ENCODE assay signal across 1 cellular context in genomic region chr11:111601979-111602864, GRCh38.
TF ChIP-seq lines count a peak whose summit lies in the region.

Gene SIK2, plus strand, starts transcription at chr11:111602449. Its CDS starts 115 bp downstream, at chr11:111602564.

TF ChIP-seq in HepG2, 621 proteins besides CTCF, POLR2A, EP300 and RAD21 (continued from another document and continues in another):
- TF ChIP-seq ZNF280B (CRISPR knock-in tag; IDR thresholded peaks at IDR 0.05; ENCODE audit: borderline replicate concordance), result peak; percentile 76; the same call in 1 of the 2 replicates
- peak; percentile 94; the same call in 1 of the 2 replicates for TF ChIP-seq KAT7 (CRISPR knock-in tag; IDR thresholded peaks at IDR 0.05; ENCODE audit: borderline replicate concordance)
- peak; percentile 89 for TF ChIP-seq ZNF619 (CRISPR knock-in tag; IDR thresholded peaks at IDR 0.05)
- TF ChIP-seq MATR3 (CRISPR knock-in tag; IDR thresholded peaks at IDR 0.05), result no peak
- peak; percentile 100 for TF ChIP-seq ZSCAN25 (CRISPR knock-in tag; IDR thresholded peaks at IDR 0.05)
- TF ChIP-seq KLF16 (CRISPR knock-in tag; IDR thresholded peaks at IDR 0.05), result peak; percentile 73 to 92; a peak in 2 of 4 replicates
- peak; percentile 50; the same call in 1 of the 2 replicates for TF ChIP-seq HMGXB3 (CRISPR knock-in tag; IDR thresholded peaks at IDR 0.05; ENCODE audit: borderline replicate concordance)
- TF ChIP-seq ZFP82 (CRISPR knock-in tag; IDR thresholded peaks at IDR 0.05; ENCODE audit: borderline replicate concordance), result peak; percentile 52; the same call in 1 of the 2 replicates
- peak; percentile 78 for TF ChIP-seq ZSCAN21 (CRISPR knock-in tag; IDR thresholded peaks at IDR 0.05; ENCODE audit: borderline replicate concordance)
- no peak for TF ChIP-seq NONO (IDR thresholded peaks at IDR 0.05)
- TF ChIP-seq NONO (CRISPR knock-in tag; conservative IDR thresholded peaks at IDR 0.05), result peak; percentile 84
- 0 out of 2 replicates have a peak, but pooled peaks have one; percentile 70 for TF ChIP-seq ZSCAN5A (CRISPR knock-in tag; IDR thresholded peaks at IDR 0.05; ENCODE audit: borderline replicate concordance)
- TF ChIP-seq TEAD3 (CRISPR knock-in tag; optimal IDR thresholded peaks at IDR 0.05; ENCODE audit: borderline replicate concordance), result peak; percentile 89
- TF ChIP-seq SP5 (CRISPR knock-in tag; IDR thresholded peaks at IDR 0.05; ENCODE audit: borderline replicate concordance, low read depth), result peak; percentile 96
- peak; percentile 69 for TF ChIP-seq GATAD2A (CRISPR knock-in tag; IDR thresholded peaks at IDR 0.05)
- peak; percentile 60; the same call in 1 of the 2 replicates for TF ChIP-seq NFAT5 (CRISPR knock-in tag; IDR thresholded peaks at IDR 0.05)
- TF ChIP-seq LRRFIP1 (CRISPR knock-in tag; conservative IDR thresholded peaks at IDR 0.05), result no peak
- TF ChIP-seq ZNF710 (CRISPR knock-in tag; IDR thresholded peaks at IDR 0.05; ENCODE audit: borderline replicate concordance), result peak; percentile 86; the same call in 1 of the 2 replicates
- TF ChIP-seq ZNF224 (CRISPR knock-in tag; IDR thresholded peaks at IDR 0.05), result 0 out of 2 replicates have a peak, but pooled peaks have one; percentile 93
- TF ChIP-seq ZNF800 (CRISPR knock-in tag; IDR thresholded peaks at IDR 0.05), result 0 out of 2 replicates have a peak, but pooled peaks have one; percentile 36
- peak; percentile 71 for TF ChIP-seq FOXA3 (CRISPR knock-in tag; IDR thresholded peaks at IDR 0.05)
- peak; percentile 20 for TF ChIP-seq ASH2L (IDR thresholded peaks at IDR 0.05; ENCODE audit: insufficient read length, low read depth, low read length)
- TF ChIP-seq CBFB (CRISPR knock-in tag; IDR thresholded peaks at IDR 0.05), result peak; percentile 83
- TF ChIP-seq BORCS8-MEF2B (CRISPR knock-in tag; IDR thresholded peaks at IDR 0.05), result peak; percentile 89
- peak; percentile 58; the same call in 1 of the 2 replicates for TF ChIP-seq SNAPC5 (CRISPR knock-in tag; IDR thresholded peaks at IDR 0.05; ENCODE audit: borderline replicate concordance)
- peak; percentile 50; the same call in 1 of the 2 replicates for TF ChIP-seq NCOA2 (CRISPR knock-in tag; IDR thresholded peaks at IDR 0.05)
- peak; percentile 40 for TF ChIP-seq HNRNPLL (IDR thresholded peaks at IDR 0.05; ENCODE audit: low read depth, low read length, poor library complexity, severe bottlenecking)
- peak; percentile 72 for TF ChIP-seq ARNT2 (CRISPR knock-in tag; IDR thresholded peaks at IDR 0.05; ENCODE audit: low read depth)
- peak; percentile 91; the same call in 1 of the 2 replicates for TF ChIP-seq DNMT1 (CRISPR knock-in tag; IDR thresholded peaks at IDR 0.05)
- TF ChIP-seq KMT2A (CRISPR knock-in tag; IDR thresholded peaks at IDR 0.05), result peak; percentile 62; the same call in 1 of the 2 replicates
- no peak for TF ChIP-seq FOXA1 (IDR thresholded peaks at IDR 0.05)
- peak; percentile 54 for TF ChIP-seq FOXA1 (CRISPR knock-in tag; IDR thresholded peaks at IDR 0.05)
- TF ChIP-seq MEF2D (CRISPR knock-in tag; IDR thresholded peaks at IDR 0.05), result peak; percentile 76; the same call in 1 of the 2 replicates
- TF ChIP-seq HMG20B (CRISPR knock-in tag; conservative IDR thresholded peaks at IDR 0.05), result 0 out of 2 replicates have a peak, but pooled peaks have one; percentile 41
- 0 out of 2 replicates have a peak, but pooled peaks have one; percentile 84 for TF ChIP-seq MZF1 (CRISPR knock-in tag; IDR thresholded peaks at IDR 0.05; ENCODE audit: borderline replicate concordance)
- no peak for TF ChIP-seq SP1 (IDR thresholded peaks at IDR 0.05)
- peak; percentile 90 for TF ChIP-seq SP1 (CRISPR knock-in tag; IDR thresholded peaks at IDR 0.05)
- TF ChIP-seq ZNF546 (CRISPR knock-in tag; conservative IDR thresholded peaks at IDR 0.05), result no peak; the same call in 1 of the 2 replicates
- TF ChIP-seq SPEN (CRISPR knock-in tag; IDR thresholded peaks at IDR 0.05; ENCODE audit: low read depth), result peak; percentile 88
- no peak for TF ChIP-seq ZNF709 (CRISPR knock-in tag; IDR thresholded peaks at IDR 0.05)
- TF ChIP-seq YEATS4 (CRISPR knock-in tag; IDR thresholded peaks at IDR 0.05; ENCODE audit: borderline replicate concordance), result peak; percentile 30; the same call in 1 of the 2 replicates
